ENCODE assay signal across 8 cellular contexts in the genomic region with DNA sequence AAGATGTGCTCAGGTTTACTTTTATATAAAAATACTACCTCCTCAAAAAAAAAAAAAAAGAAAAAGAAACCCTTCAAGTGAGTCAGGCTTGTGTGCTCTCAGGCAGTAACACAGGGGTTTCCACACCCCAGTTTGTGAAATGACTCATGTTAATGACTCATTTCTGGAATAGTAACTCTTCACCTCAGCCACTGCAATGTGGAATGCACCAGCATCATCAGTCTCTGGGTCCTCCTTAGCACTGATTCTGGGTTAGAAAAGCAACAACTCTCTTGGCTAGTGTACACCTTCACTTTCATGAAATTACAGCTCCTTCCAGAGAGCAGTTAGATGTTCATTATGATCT.
DNase-seq lines count a peak whose midpoint lies in the region; ATAC-seq and TF ChIP-seq lines count a peak whose summit lies in the region.

No MANE protein-coding gene starts in this region.

- in situ Hi-C loops in GM13976 (cut with MboI; ENCODE audit: low sequenced_read_pairs, unreplicated experiment) = no loop called here

- peaks cover 23% of the 10 kb centered on the region for H3K4me1 Mint-ChIP-seq in stimulated activated memory B cell treated with anti-CD40 and anti-IgM and Interleukin-4, amounts not matched to agents 10 μg/mL and 1 μg/mL and 100 μg/mL, for 72 hours

- peak; percentile 79 for ATAC-seq in GM21619 (IDR thresholded peaks at IDR 0.05; ENCODE audit: unreplicated experiment)
- peak; percentile 87 for ATAC-seq in stimulated activated memory B cell treated with anti-CD40 and anti-IgM and Interleukin-4, amounts not matched to agents 10 μg/mL and 1 μg/mL and 100 μg/mL, for 72 hours

- no peak overlapping the region for H3K4me3 ChIP-seq in cardiac fibroblast (replicated peaks in 1 of 2; ENCODE audit: low read depth in 2 of 2, low read length in 2 of 2)

- H3K36me3 Mint-ChIP-seq in stimulated activated memory B cell treated with anti-CD40 and anti-IgM and Interleukin-4, amounts not matched to agents 10 μg/mL and 1 μg/mL and 100 μg/mL, for 72 hours = no peaks in the 10 kb centered on the region

- DNase-seq in GM13976 (ENCODE audit: low spot score) (peak; percentile 64), HS-5 (ENCODE audit: low read depth) (peak; percentile 87), cardiac fibroblast (ENCODE audit: low read depth in 2 of 2) (peak; percentile 71 to 79), SHP77 (lab: John Stamatoyannopoulos, UW) (no peak), T-helper 9 cell (no peak), amniotic stem cell (lab: John Stamatoyannopoulos, UW) (no peak)

- peaks cover 13% of the 10 kb centered on the region for H3K9me3 Mint-ChIP-seq in stimulated activated memory B cell treated with anti-CD40 and anti-IgM and Interleukin-4, amounts not matched to agents 10 μg/mL and 1 μg/mL and 100 μg/mL, for 72 hours

- no peak for TF ChIP-seq CTCF in GM13976 (IDR thresholded peaks at IDR 0.05; ENCODE audit: borderline replicate concordance, control extremely low read depth, extremely low read depth, insufficient read depth, missing control alignments)
- TF ChIP-seq CTCF in cardiac fibroblast (IDR thresholded peaks at IDR 0.05; ENCODE audit: low read depth, low read length) = no peak

- H3K27ac Mint-ChIP-seq in stimulated activated memory B cell treated with anti-CD40 and anti-IgM and Interleukin-4, amounts not matched to agents 10 μg/mL and 1 μg/mL and 100 μg/mL, for 72 hours = peak overlapping the region; percentile 52

- no peak overlapping the region for H3K4me3 Mint-ChIP-seq in stimulated activated memory B cell treated with anti-CD40 and anti-IgM and Interleukin-4, amounts not matched to agents 10 μg/mL and 1 μg/mL and 100 μg/mL, for 72 hours

- no peaks in the 10 kb centered on the region for H3K27me3 Mint-ChIP-seq in stimulated activated memory B cell treated with anti-CD40 and anti-IgM and Interleukin-4, amounts not matched to agents 10 μg/mL and 1 μg/mL and 100 μg/mL, for 72 hours

Comparison
In these comparisons a context has a peak if more than half of its experiments do, and no peak if none do; other contexts are left out.
1. DNase-seq: peak in GM13976 (single experiment), HS-5 (single experiment) and cardiac fibroblast (2 of 2); none in SHP77 (0 of 2), T-helper 9 cell (single experiment) and amniotic stem cell (single experiment).